ENCODE assay signal across 16 cellular contexts in the genomic region with DNA sequence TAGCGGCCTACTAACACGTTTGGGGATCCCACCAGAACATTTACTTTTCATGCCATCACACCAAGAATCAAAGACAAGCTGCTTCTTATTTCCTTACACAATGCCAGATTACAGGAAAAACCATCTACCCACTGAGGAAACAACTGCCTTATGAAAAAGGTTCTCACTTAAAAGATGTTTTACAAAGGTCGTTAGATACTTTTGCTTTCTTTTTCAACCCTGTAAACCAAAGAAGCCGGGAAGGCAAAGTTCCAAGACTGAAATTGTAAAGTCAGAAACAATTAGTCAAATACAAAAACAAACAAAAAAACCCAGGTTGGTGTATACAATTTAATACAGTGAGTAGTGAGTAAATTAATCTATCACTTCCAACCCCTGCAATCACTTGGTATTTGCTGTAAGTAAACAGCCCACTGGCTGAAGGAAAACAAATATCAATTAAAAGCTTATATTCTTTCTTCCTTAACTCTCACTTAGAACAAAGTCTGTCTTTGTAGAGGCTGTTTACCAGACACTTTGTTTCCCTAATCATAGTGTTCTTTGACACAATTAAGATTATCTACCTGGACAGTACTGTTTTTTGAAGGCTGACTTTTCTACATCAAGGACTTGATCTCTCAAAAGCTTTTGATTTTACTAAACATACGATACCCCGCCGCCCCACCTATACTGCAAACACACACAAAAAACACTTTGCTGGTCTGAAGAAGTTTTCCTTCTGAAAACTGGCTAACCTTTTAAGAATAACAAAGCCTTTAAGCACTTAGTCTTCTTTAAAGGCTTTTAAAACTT. TPM values are rescaled to one million over a fixed set of nuclear protein-coding genes. Genes with fewer than 3 reads are reported as not detected.
DNase-seq lines count a peak whose midpoint lies in the region; FAIRE-seq and TF ChIP-seq lines count a peak whose summit lies in the region.
"Had no signal": no experiment of that assay in that cellular context is flagged by ENCODE, and none has a peak within 500 bp of the region (broad histone marks: within the 10 kb centered on the region; RNA-seq: fewer than 3 reads in every experiment).

No MANE protein-coding gene starts in this region.

- no peaks in the 10 kb centered on the region for H3K9me3 Mint-ChIP-seq in MCF 10A (ENCODE audit: unreplicated experiment)

- H3K9ac ChIP-seq in mucosa of stomach (ENCODE audit: low read length) = peak overlapping the region; percentile 45

- H3K4me3 Mint-ChIP-seq in MCF 10A (ENCODE audit: unreplicated experiment) = no peak overlapping the region

- no peak for TF ChIP-seq EP300 in esophagus muscularis mucosa (IDR thresholded peaks at IDR 0.05)

- no TSS peak for BruUV-seq in A673 (replicated peaks; lab: Mats Ljungman, UMichigan)
- no TSS peak for BruUV-seq in MCF 10A (replicated peaks; lab: Mats Ljungman, UMichigan)

- intact Hi-C loops in A673 (cut with micrococcal nuclease; ENCODE audit: unreplicated experiment) (no loop called here), esophagus muscularis mucosa (cut with DNase I) (no loop called here), MCF 10A (cut with micrococcal nuclease) (no loop called here), posterior vena cava (cut with DNase I) (no loop called here)

- peaks cover 43% of the 10 kb centered on the region for H3K36me3 ChIP-seq in A673 (ENCODE audit: insufficient read depth, low read length, poor library complexity, severe bottlenecking)
- H3K36me3 ChIP-seq in mucosa of stomach (ENCODE audit: control insufficient read depth, insufficient read depth, low read length) = peaks cover 4% of the 10 kb centered on the region
- peaks cover 4 to 40% (median 20%) of the 10 kb centered on the region in 4 donors for H3K36me3 ChIP-seq in esophagus muscularis mucosa

- DNase-seq in A673 (ENCODE audit: low spot score) (no peak), GM18507 (ENCODE audit: extremely low spot score, insufficient read length, low read depth) (no peak), astrocyte of the hippocampus (ENCODE audit: low read depth, low spot score) (peak; percentile 7), esophagus muscularis mucosa (ENCODE audit: extremely low spot score) (no peak), MCF 10A (ENCODE audit: unreplicated experiment) (no peak), posterior vena cava (ENCODE audit: low spot score) (no peak)
- DNase-seq in activated effector memory CD4-positive, alpha-beta T cell treated with Interleukin-2 at 50 U/mL for 16 hours = no peak
- DNase-seq: activated CD4-positive, CD25-positive, alpha-beta regulatory T cell treated with anti-CD3 and anti-CD28 coated beads, Interleukin-2, amount 50 U/mL, for 72 hours; foreskin keratinocyte; NCI-H187; Right ventricle myocardium superior; stimulated activated CD4-positive, alpha-beta T cell treated with anti-CD3 and anti-CD28 coated beads, Interleukin-12 subunit alpha, Interleukin-12 subunit beta, amount 100 ng/mL, for 4 hours; stimulated activated naive CD4-positive, alpha-beta T cell had no signal

- TF ChIP-seq CTCF in A673 (conservative IDR thresholded peaks at IDR 0.05; ENCODE audit: low read depth, low read length) (no peak), esophagus muscularis mucosa (IDR thresholded peaks at IDR 0.05) (no peak), MCF 10A (IDR thresholded peaks at IDR 0.05; ENCODE audit: unreplicated experiment) (no peak)

- CTCF ChIA-PET in A673 (lab: Charles Lee) = no interaction called here
- CTCF ChIA-PET in MCF 10A (lab: Yijun Ruan, JAX) = interaction anchor here (0.6 kb wide), 2 partner anchors 208 to 831 kb away, joined by 3 read pairs; no protein-coding TSS in a partner anchor

- H3K4me1 Mint-ChIP-seq in MCF 10A (ENCODE audit: insufficient read depth, unreplicated experiment) = peaks cover 9% of the 10 kb centered on the region

- H3K27me3 Mint-ChIP-seq in MCF 10A (ENCODE audit: insufficient read depth, unreplicated experiment) = no peaks in the 10 kb centered on the region

- peaks cover 44% of the 10 kb centered on the region for H3K36me3 Mint-ChIP-seq in MCF 10A (ENCODE audit: insufficient read depth, unreplicated experiment)

- POLR2A ChIA-PET in A673 (lab: Charles Lee; ENCODE audit: low non-redundant PET) (no interaction called here), MCF 10A (lab: Yijun Ruan, JAX) (interaction anchor here (0.8 to 1.0 kb wide), 2 partner anchors 15 to 34 kb away, joined by 3 read pairs; no protein-coding TSS in a partner anchor)

- no peak for TF ChIP-seq POLR2A in esophagus muscularis mucosa (IDR thresholded peaks at IDR 0.05; ENCODE audit: low read depth)

- H3K4me1 ChIP-seq in A673 (ENCODE audit: insufficient read depth, low read length, poor library complexity, severe bottlenecking) (peaks cover 6% of the 10 kb centered on the region), mucosa of stomach (ENCODE audit: control insufficient read depth, insufficient read depth, low read length) (peaks cover 31% of the 10 kb centered on the region), esophagus muscularis mucosa (no peaks in the 10 kb centered on the region)
- H3K4me1 ChIP-seq: foreskin keratinocyte had no signal

- H3K27ac ChIP-seq in A673 (ENCODE audit: low read depth, low read length, poor library complexity, severe bottlenecking) (peak overlapping the region; percentile 26), esophagus muscularis mucosa (replicated peaks in 1 of 4) (no peak overlapping the region)
- H3K27ac ChIP-seq: C4-2B, foreskin keratinocyte had no signal

- FAIRE-seq in GM18507 (lab: Jason Lieb, UNC) = peak; percentile 44
- FAIRE-seq: HTR-8/SVneo had no signal

- no peak overlapping the region for H3K27ac Mint-ChIP-seq in MCF 10A (ENCODE audit: low read depth, unreplicated experiment)

- no peak overlapping the region for H3K4me3 ChIP-seq in A673 (ENCODE audit: low read depth, low read length, poor library complexity, severe bottlenecking)
- H3K4me3 ChIP-seq in mucosa of stomach (ENCODE audit: low read length) = peak overlapping the region; percentile 20
- no peak overlapping the region for H3K4me3 ChIP-seq in esophagus muscularis mucosa

- H3K27me3 ChIP-seq in A673 (replicated peaks; ENCODE audit: insufficient read depth, low read depth, low read length, poor library complexity) (no peaks in the 10 kb centered on the region), mucosa of stomach (ENCODE audit: control insufficient read depth, insufficient read depth, low read length) (no peaks in the 10 kb centered on the region), esophagus muscularis mucosa (no peaks in the 10 kb centered on the region)
- H3K27me3 ChIP-seq: foreskin keratinocyte had no signal

- 81% methylated on average over 7 of the region's 7 CpGs for WGBS in esophagus muscularis mucosa

- peaks cover 4% of the 10 kb centered on the region for H3K9me3 ChIP-seq in A673 (ENCODE audit: low read depth, low read length, poor library complexity, severe bottlenecking)
- H3K9me3 ChIP-seq in mucosa of stomach (ENCODE audit: control insufficient read depth, low read length) = no peaks in the 10 kb centered on the region
- H3K9me3 ChIP-seq in esophagus muscularis mucosa = peaks cover 0 to 3% (median 0%) of the 10 kb centered on the region in 4 donors

RNA-seq across cellular contexts. Expression of gene ERLIN1, which starts 18.1 kb away (rescaled TPM):
- total RNA-seq in A673 (2021) = 54.1 and 54.9 TPM in 2 replicates
- total RNA-seq in esophagus muscularis mucosa = 10 to 100 TPM in 3 of 4 donors, 1 to 10 TPM in 1; 8.3 to 14.4 (median 13.6) TPM
- 38.0 and 42.9 TPM in 2 replicates for total RNA-seq in MCF 10A (2022)
- total RNA-seq in posterior vena cava = 10 to 100 TPM; 17.3 to 20.0 TPM
